7 cellular contexts compared by ENCODE assay signal in genomic region chr7:47726047-47726726, GRCh38.
"Had no signal": no experiment of that assay in that cellular context is flagged by ENCODE, and none has a peak within 500 bp of the region (broad histone marks: within the 10 kb centered on the region; RNA-seq: fewer than 3 reads in every experiment).

No MANE protein-coding gene starts in this region.

- H3K27ac ChIP-seq: tibial nerve had no signal

- ATAC-seq: left cardiac atrium; natural killer cell treated with Interleukin-12 subunit alpha and Interleukin-12 subunit beta and Interleukin-15 and Interleukin-18, amount 100 ng/mL, for 72 hours had no signal

- H3K4me3 ChIP-seq: tibial nerve had no signal

- H3K27me3 ChIP-seq: brain microvascular endothelial cell, tibial nerve had no signal

- H3K36me3 ChIP-seq: brain microvascular endothelial cell, tibial nerve had no signal

- DNase-seq: activated CD4-positive, CD25-positive, alpha-beta regulatory T cell; activated T-cell treated with anti-CD3 and anti-CD28 coated beads, Interleukin-2, amount 50 U/mL, for 1 hour; left cardiac atrium; T-helper 17 cell had no signal

- H3K9me3 ChIP-seq: tibial nerve had no signal
